8 cellular contexts compared by ENCODE assay signal in genomic region chr13:41263261-41263971, GRCh38. TPM values are rescaled to one million over a fixed set of nuclear protein-coding genes. Genes with fewer than 3 reads are reported as not detected.
DNase-seq lines count a peak whose midpoint lies in the region; TF ChIP-seq lines count a peak whose summit lies in the region.

A gene with protein sequence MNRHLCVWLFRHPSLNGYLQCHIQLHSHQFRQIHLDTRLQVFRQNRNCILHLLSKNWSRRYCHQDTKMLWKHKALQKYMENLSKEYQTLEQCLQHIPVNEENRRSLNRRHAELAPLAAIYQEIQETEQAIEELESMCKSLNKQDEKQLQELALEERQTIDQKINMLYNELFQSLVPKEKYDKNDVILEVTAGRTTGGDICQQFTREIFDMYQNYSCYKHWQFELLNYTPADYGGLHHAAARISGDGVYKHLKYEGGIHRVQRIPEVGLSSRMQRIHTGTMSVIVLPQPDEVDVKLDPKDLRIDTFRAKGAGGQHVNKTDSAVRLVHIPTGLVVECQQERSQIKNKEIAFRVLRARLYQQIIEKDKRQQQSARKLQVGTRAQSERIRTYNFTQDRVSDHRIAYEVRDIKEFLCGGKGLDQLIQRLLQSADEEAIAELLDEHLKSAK (minus strand): TSS chr13:41263576. CDS start chr13:41260907, 2,669 bp downstream.

- H3K36me3 ChIP-seq in MM.1S (replicated peaks; ENCODE audit: insufficient read depth, low read length): no peaks in the 10 kb centered on the region
- peaks cover 14% of the 10 kb centered on the region for H3K36me3 ChIP-seq in SJCRH30
- peaks cover 18% of the 10 kb centered on the region for H3K36me3 ChIP-seq in neutrophil

- no peaks in the 10 kb centered on the region for H3K9me2 ChIP-seq in MM.1S (replicated peaks; ENCODE audit: insufficient read depth, low read length)

- H3K27ac ChIP-seq in MM.1S (ENCODE audit: low read length): peak within 1 kb of the TSS; percentile 10; the same call in 1 of the 2 replicates
- peak within 1 kb of the TSS; percentile 67 for H3K27ac ChIP-seq in SJCRH30
- H3K27ac ChIP-seq in neutrophil: peak within 1 kb of the TSS; percentile 84
- peak within 1 kb of the TSS; percentile 95 for H3K27ac ChIP-seq in substantia nigra (ENCODE audit: low read depth, low read length, poor library complexity, severe bottlenecking)

- no peaks in the 10 kb centered on the region for H3K27me3 ChIP-seq in MM.1S (replicated peaks; ENCODE audit: insufficient read depth, low read length)
- H3K27me3 ChIP-seq in SJCRH30: no peaks in the 10 kb centered on the region
- no peaks in the 10 kb centered on the region for H3K27me3 ChIP-seq in neutrophil

- peak within 1 kb of the TSS; percentile 48; the same call in 1 of the 2 replicates for H3K9ac ChIP-seq in MM.1S (ENCODE audit: low read length)

- no peaks in the 10 kb centered on the region for H4K20me1 ChIP-seq in MM.1S (ENCODE audit: insufficient read depth, low read length)

- DNase-seq in GDM1 (lab: John Stamatoyannopoulos, UW) (peak; percentile 78), HCEC 1CT (peak; percentile 81), MM.1S (peak; percentile 75), SJCRH30 (peak; percentile 81 to 88), foreskin melanocyte (peak; percentile 86), substantia nigra (lab: John Stamatoyannopoulos, UW) (peak; percentile 10 to 91 (median 78))
- peak; percentile 67 for DNase-seq in activated gamma-delta T cell treated with anti-CD3 and anti-CD28 coated beads, Interleukin-2, amount 50 U/mL, for 16 hours (ENCODE audit: low read depth)

- H3K4me3 ChIP-seq in MM.1S (ENCODE audit: low read length) (peak within 1 kb of the TSS; percentile 86), SJCRH30 (peak within 1 kb of the TSS; percentile 71), neutrophil (ENCODE audit: low read depth in 1 of 2, low read length in 1 of 2) (peak within 1 kb of the TSS; percentile 79 to 84)

- H3F3A ChIP-seq in MM.1S (ENCODE audit: insufficient read depth, low read length): no peaks in the 10 kb centered on the region

- TF ChIP-seq CTCF in MM.1S (IDR thresholded peaks at IDR 0.05; ENCODE audit: low read length) (no peak), neutrophil (IDR thresholded peaks at IDR 0.05) (no peak)

- H3K9me3 ChIP-seq in MM.1S (replicated peaks; ENCODE audit: insufficient read depth, low read length) (no peaks in the 10 kb centered on the region), SJCRH30 (replicated peaks) (peaks cover 5% of the 10 kb centered on the region; the same call in 1 of the 2 replicates), neutrophil (no peaks in the 10 kb centered on the region)

- peak within 1 kb of the TSS; percentile 87 for H2AFZ ChIP-seq in MM.1S (ENCODE audit: low read length)

- H3K79me2 ChIP-seq in MM.1S (ENCODE audit: low read length): no peaks in the 10 kb centered on the region

- H3K4me2 ChIP-seq in MM.1S (ENCODE audit: low read depth, low read length): peak within 1 kb of the TSS; percentile 78

- H3K4me1 ChIP-seq in MM.1S (ENCODE audit: low read length) (no peaks in the 10 kb centered on the region), SJCRH30 (no peaks in the 10 kb centered on the region), neutrophil (ENCODE audit: control insufficient read depth in 1 of 2, insufficient read depth in 1 of 2, low read depth in 1 of 2, low read length in 1 of 2) (peaks cover 13% of the 10 kb centered on the region in 2 experiments)

RNA-seq across cellular contexts. Expression of the gene that starts here (rescaled TPM):
- 22.5 and 22.6 TPM in 2 replicates for total RNA-seq in SJCRH30 (2014; rRNA removed; shearing (Covaris generic))

Comparison
In these comparisons a context has a peak if more than half of its experiments do, and no peak if none do; other contexts are left out.
1. Peak in every context shown above with its lines: DNase-seq, H3K4me3 ChIP-seq and H3K27ac ChIP-seq.
2. H3K27ac ChIP-seq: peak in every context shown above with its lines; median percentile 95 in substantia nigra; 84 in neutrophil; 67 in SJCRH30; 10 in MM.1S.